Comparison of ENCODE assay signal across 8 cellular contexts in genomic region chr17:16215965-16216316, GRCh38. TPM values are rescaled to one million over a fixed set of nuclear protein-coding genes. Genes with fewer than 3 reads are reported as not detected.
A peak's percentile ranks its signal among the peaks of the same experiment; 100 is the strongest.
DNase-seq lines count a peak whose midpoint lies in the region; ATAC-seq and TF ChIP-seq lines count a peak whose summit lies in the region.

No MANE protein-coding gene starts in this region.

- H3K27me3 ChIP-seq in heart left ventricle (no peaks in the 10 kb centered on the region), trophoblast cell (ENCODE audit: insufficient read depth, low read length) (no peaks in the 10 kb centered on the region)

- H3K18ac ChIP-seq in trophoblast cell (ENCODE audit: low read length), result peak overlapping the region; percentile 83

- DNase-seq in KBM-7 (peak; percentile 89), heart left ventricle (peak in 2 of 5 donors; percentile 51 to 71), trophoblast cell (peak; percentile 2 to 38), OCI-M2 (lab: John Stamatoyannopoulos, UW; ENCODE audit: unreplicated experiment) (no peak)

- H2AK5ac ChIP-seq in trophoblast cell (ENCODE audit: low read length), result no peak overlapping the region

- H3K4me3 Mint-ChIP-seq in activated T-helper 17 cell treated with anti-CD3 and anti-CD28 coated beads, Interleukin-2, amount 50 U/mL, for 72 hours, result peak overlapping the region; percentile 99

- H3K9me3 ChIP-seq in heart left ventricle, result no peaks in the 10 kb centered on the region
- H3K9me3 ChIP-seq in trophoblast cell (ENCODE audit: insufficient read depth, low read depth, low read length), result no peaks in the 10 kb centered on the region

- H3K14ac ChIP-seq in trophoblast cell (ENCODE audit: low read length), result peak overlapping the region; percentile 92

- H3K9me3 Mint-ChIP-seq in activated T-helper 17 cell treated with anti-CD3 and anti-CD28 coated beads, Interleukin-2, amount 50 U/mL, for 72 hours, result no peaks in the 10 kb centered on the region

- in situ Hi-C loops in KBM-7 (cut with MboI; ENCODE audit: low pct_unique_long_range_greater_than_20kb, low sequenced_read_pairs), result no loop called here

- peak overlapping the region; percentile 86 for H3K27ac Mint-ChIP-seq in activated T-helper 17 cell treated with anti-CD3 and anti-CD28 coated beads, Interleukin-2, amount 50 U/mL, for 72 hours

- H3K79me2 ChIP-seq in trophoblast cell (ENCODE audit: control insufficient read depth, insufficient read depth, low read length, poor library complexity), result peaks cover 23% of the 10 kb centered on the region

- no peak for TF ChIP-seq CTCF in heart left ventricle (IDR thresholded peaks at IDR 0.05)

- peak overlapping the region; percentile 86 for H4K12ac ChIP-seq in trophoblast cell (ENCODE audit: low read depth, low read length)

- H3K23ac ChIP-seq in trophoblast cell (ENCODE audit: low read length), result no peak overlapping the region

- H3K36me3 ChIP-seq in heart left ventricle (peaks cover 0 to 3% (median 0%) of the 10 kb centered on the region in 9 donors), trophoblast cell (ENCODE audit: control insufficient read depth in 1 of 2, insufficient read depth in 2 of 2, low read length in 2 of 2) (no peaks in the 10 kb centered on the region)

- peak overlapping the region; percentile 96 for H4K8ac ChIP-seq in trophoblast cell (ENCODE audit: low read depth, low read length)

- H3K9ac ChIP-seq in trophoblast cell (ENCODE audit: low read length), result peak overlapping the region; percentile 96

- peaks cover 15% of the 10 kb centered on the region for H3K79me1 ChIP-seq in trophoblast cell (ENCODE audit: low read length)

- H2BK120ac ChIP-seq in trophoblast cell (ENCODE audit: insufficient read depth, low read length, poor library complexity), result peak overlapping the region; percentile 65

- H3K4ac ChIP-seq in trophoblast cell (ENCODE audit: low read depth, low read length), result peak overlapping the region; percentile 84

- WGBS in heart left ventricle, 4 donors, result 16 to 52% (median 20%) methylated on average over 9 to 22 of the region's 22 CpGs
- WGBS in trophoblast cell (ENCODE audit: extremely low coverage, insufficient coverage, insufficient read length), result no CpG with 5 or more reads among the region's 22 CpGs

- H4K91ac ChIP-seq in trophoblast cell (ENCODE audit: low read depth, low read length), result peak overlapping the region; percentile 76

- no peak for TF ChIP-seq POLR2A in heart left ventricle (IDR thresholded peaks at IDR 0.05)

- H3K4me3 ChIP-seq in heart left ventricle (peak overlapping the region; percentile 75 to 99 (median 95)), trophoblast cell (ENCODE audit: low read depth, low read length) (peak overlapping the region; percentile 80)

- peak overlapping the region; percentile 90 for H3K4me2 ChIP-seq in trophoblast cell (ENCODE audit: low read length)

- intact Hi-C loops in heart left ventricle (cut with DNase I), result loop anchor here in 1 of 10 donors (5.0 kb wide), 1 partner anchor 66 kb away; no protein-coding TSS in a partner anchor

- H3K4me1 ChIP-seq in heart left ventricle (peaks cover 3 to 62% (median 39%) of the 10 kb centered on the region in 12 donors), trophoblast cell (ENCODE audit: control insufficient read depth in 1 of 2, insufficient read depth in 2 of 2, low read length in 2 of 2) (peaks cover 4% of the 10 kb centered on the region in 2 experiments)

- H3K4me1 Mint-ChIP-seq in activated T-helper 17 cell treated with anti-CD3 and anti-CD28 coated beads, Interleukin-2, amount 50 U/mL, for 72 hours, result no peaks in the 10 kb centered on the region

- H3K36me3 Mint-ChIP-seq in activated T-helper 17 cell treated with anti-CD3 and anti-CD28 coated beads, Interleukin-2, amount 50 U/mL, for 72 hours (ENCODE audit: low read depth), result peaks cover 17% of the 10 kb centered on the region

- no peak overlapping the region for H2BK12ac ChIP-seq in trophoblast cell (ENCODE audit: low read length)

- peak overlapping the region; percentile 81 for H2AFZ ChIP-seq in trophoblast cell (ENCODE audit: insufficient read depth, low read length, poor library complexity)

- peak overlapping the region; percentile 82 for H2BK5ac ChIP-seq in trophoblast cell (ENCODE audit: low read depth, low read length, poor library complexity)

- ATAC-seq in GM18517 (IDR thresholded peaks at IDR 0.05; ENCODE audit: unreplicated experiment), result peak; percentile 2
- peak; percentile 0 for ATAC-seq in activated T-helper 17 cell treated with anti-CD3 and anti-CD28 coated beads, Interleukin-2, amount 50 U/mL, for 72 hours (replicated peaks)
- peak in 3 of 4 donors; percentile 3 to 15 (median 14) for ATAC-seq in heart left ventricle
- no peak for ATAC-seq in GM21576 (IDR thresholded peaks at IDR 0.05; ENCODE audit: unreplicated experiment)
- no peak for ATAC-seq in HG03139 (IDR thresholded peaks at IDR 0.05; ENCODE audit: unreplicated experiment)

- no peaks in the 10 kb centered on the region for H3K27me3 Mint-ChIP-seq in activated T-helper 17 cell treated with anti-CD3 and anti-CD28 coated beads, Interleukin-2, amount 50 U/mL, for 72 hours

- peak overlapping the region; percentile 91 to 98 (median 97) for H3K27ac ChIP-seq in heart left ventricle
- peak overlapping the region; percentile 95 for H3K27ac ChIP-seq in trophoblast cell (ENCODE audit: low read depth, low read length)

RNA-seq across cellular contexts. Expression of gene NCOR1, which starts 0.6 kb away (rescaled TPM):
- total RNA-seq in activated T-helper 17 cell treated with anti-CD3 and anti-CD28 coated beads, Interleukin-2, amount 50 U/mL, for 72 hours, result 100 to 1,000 TPM; 112 to 144 TPM
- 10 to 100 TPM; 58.8 to 92.2 (median 75.3) TPM for total RNA-seq in heart left ventricle
- polyA plus RNA-seq in heart left ventricle, result 10 to 100 TPM; 35.2 to 43.9 TPM
- 44.9 and 45.3 TPM in 2 replicates for polyA plus RNA-seq in trophoblast cell (2013)

RNA-seq across cellular contexts. Expression of gene PIGL, which starts 1.1 kb away (rescaled TPM):
- 10 to 100 TPM; 35.5 to 38.7 TPM for total RNA-seq in activated T-helper 17 cell treated with anti-CD3 and anti-CD28 coated beads, Interleukin-2, amount 50 U/mL, for 72 hours
- 10 to 100 TPM in 5 of 9 donors, 1 to 10 TPM in 4; 4.5 to 20.2 (median 10.2) TPM for total RNA-seq in heart left ventricle
- 10 to 100 TPM in 1 of 2 donors, 1 to 10 TPM in 1; 7.6 to 13.3 TPM for polyA plus RNA-seq in heart left ventricle
- 18.5 and 19.6 TPM in 2 replicates for polyA plus RNA-seq in trophoblast cell (2013)

Comparison
In these comparisons a context has a peak if more than half of its experiments do, and no peak if none do; other contexts are left out.
1. ATAC-seq: peak in GM18517 (single experiment), activated T-helper 17 cell treated with anti-CD3 and anti-CD28 coated beads, Interleukin-2, amount 50 U/mL, for 72 hours (single experiment) and heart left ventricle (3 of 4); none in GM21576 (single experiment) and HG03139 (single experiment).